ENCODE assay signal across 9 cellular contexts in genomic region chr5:155728146-155728856, GRCh38.
DNase-seq lines count a peak whose midpoint lies in the region; ATAC-seq and TF ChIP-seq lines count a peak whose summit lies in the region.
"Had no signal": no experiment of that assay in that cellular context is flagged by ENCODE, and none has a peak within 500 bp of the region (broad histone marks: within the 10 kb centered on the region; RNA-seq: fewer than 3 reads in every experiment).

No MANE protein-coding gene starts in this region.

- DNase-seq in activated CD4-positive, alpha-beta T cell treated with anti-CD3 and anti-CD28 coated beads for 36 hours: peak; percentile 8
- DNase-seq in activated CD4-positive, alpha-beta T cell treated with anti-CD3 and anti-CD28 coated beads, Interleukin-2, amount 50 U/mL, for 1 hour: no peak
- DNase-seq in caudate nucleus (lab: John Stamatoyannopoulos, UW) (peak in 51 of 61 donors; percentile 13 to 84 (median 53)), iris pigment epithelial cell (ENCODE audit: low read depth) (peak; percentile 43)
- DNase-seq in CD4-positive, alpha-beta T cell: no peak
- no peak for DNase-seq in effector CD8-positive, alpha-beta T cell (lab: John Stamatoyannopoulos, UW)
- DNase-seq in activated CD4-positive, alpha-beta T cell treated with anti-CD3 and anti-CD28 coated beads, Interleukin-2, amount 50 U/mL, for 4 hours: no peak

- H3K9ac ChIP-seq in skeletal muscle satellite cell (ENCODE audit: low read depth, low read length): no peak overlapping the region

- H3K36me3 ChIP-seq in skeletal muscle satellite cell (ENCODE audit: insufficient read depth, low read length): no peaks in the 10 kb centered on the region

- no peak for TF ChIP-seq CTCF in CD4-positive, alpha-beta T cell (IDR thresholded peaks at IDR 0.05)

- no peak overlapping the region for H3K4me3 Mint-ChIP-seq in activated CD4-positive, alpha-beta T cell treated with anti-CD3 and anti-CD28 coated beads for 36 hours
- no peak overlapping the region for H3K4me3 Mint-ChIP-seq in CD4-positive, alpha-beta T cell
- H3K4me3 Mint-ChIP-seq: B cell had no signal

- peaks cover 56% of the 10 kb centered on the region for H3K27me3 Mint-ChIP-seq in activated CD4-positive, alpha-beta T cell treated with anti-CD3 and anti-CD28 coated beads for 36 hours
- peaks cover 82% of the 10 kb centered on the region for H3K27me3 Mint-ChIP-seq in CD4-positive, alpha-beta T cell

- H3K4me1 ChIP-seq in skeletal muscle satellite cell (ENCODE audit: control insufficient read depth, insufficient read depth, low read length): peaks cover 4% of the 10 kb centered on the region

- intact Hi-C loops in activated CD4-positive, alpha-beta T cell treated with anti-CD3 and anti-CD28 coated beads for 36 hours (cut with DNase I, micrococcal nuclease): no loop called here
- intact Hi-C loops in CD4-positive, alpha-beta T cell (cut with DNase I, micrococcal nuclease): no loop called here

- peaks cover 53% of the 10 kb centered on the region for H3K27me3 ChIP-seq in skeletal muscle satellite cell (ENCODE audit: control insufficient read depth, insufficient read depth, low read length)
- peaks cover 48% of the 10 kb centered on the region for H3K27me3 ChIP-seq in CD4-positive, alpha-beta T cell (ENCODE audit: control insufficient read depth, insufficient read depth, low read length)

- POLR2A ChIA-PET in activated CD4-positive, alpha-beta T cell treated with anti-CD3 and anti-CD28 coated beads for 36 hours (lab: Charles Lee): no interaction called here
- POLR2A ChIA-PET in CD4-positive, alpha-beta T cell (lab: Charles Lee): no interaction called here

- H3K4me3 ChIP-seq in skeletal muscle satellite cell (ENCODE audit: low read length): peak overlapping the region; percentile 54

- ATAC-seq in activated CD4-positive, alpha-beta T cell treated with anti-CD3 and anti-CD28 coated beads for 36 hours: no peak
- no peak for ATAC-seq in CD4-positive, alpha-beta T cell (ENCODE audit: poor library complexity)

- H3K4me1 Mint-ChIP-seq in activated CD4-positive, alpha-beta T cell treated with anti-CD3 and anti-CD28 coated beads for 36 hours: no peaks in the 10 kb centered on the region
- no peaks in the 10 kb centered on the region for H3K4me1 Mint-ChIP-seq in CD4-positive, alpha-beta T cell (ENCODE audit: low read depth)
- H3K4me1 Mint-ChIP-seq: B cell had no signal

- no peak overlapping the region for H3K27ac Mint-ChIP-seq in activated CD4-positive, alpha-beta T cell treated with anti-CD3 and anti-CD28 coated beads for 36 hours
- no peak overlapping the region for H3K27ac Mint-ChIP-seq in CD4-positive, alpha-beta T cell
- H3K27ac Mint-ChIP-seq: B cell had no signal

- no peaks in the 10 kb centered on the region for H3K36me3 Mint-ChIP-seq in activated CD4-positive, alpha-beta T cell treated with anti-CD3 and anti-CD28 coated beads for 36 hours (ENCODE audit: low read depth)
- H3K36me3 Mint-ChIP-seq in CD4-positive, alpha-beta T cell (ENCODE audit: low read depth): no peaks in the 10 kb centered on the region

- no peaks in the 10 kb centered on the region for H3K9me3 ChIP-seq in skeletal muscle satellite cell (replicated peaks; ENCODE audit: low read length)
- no peaks in the 10 kb centered on the region for H3K9me3 ChIP-seq in CD4-positive, alpha-beta T cell (ENCODE audit: control insufficient read depth, low read length)

- H3K4me2 ChIP-seq in skeletal muscle satellite cell (ENCODE audit: low read length): peak overlapping the region; percentile 79

- H3K9me3 Mint-ChIP-seq in activated CD4-positive, alpha-beta T cell treated with anti-CD3 and anti-CD28 coated beads for 36 hours (ENCODE audit: low read depth): no peaks in the 10 kb centered on the region
- H3K9me3 Mint-ChIP-seq in CD4-positive, alpha-beta T cell: no peaks in the 10 kb centered on the region

- no peak overlapping the region for H3K27ac ChIP-seq in caudate nucleus (ENCODE audit: low read depth, low read length)
- H3K27ac ChIP-seq in CD4-positive, alpha-beta T cell (ENCODE audit: low read depth, low read length): no peak overlapping the region

- CTCF ChIA-PET in activated CD4-positive, alpha-beta T cell treated with anti-CD3 and anti-CD28 coated beads for 36 hours (lab: Charles Lee): no interaction called here
- CTCF ChIA-PET in CD4-positive, alpha-beta T cell (lab: Charles Lee): no interaction called here

Comparison
In these comparisons a context has a peak if more than half of its experiments do, and no peak if none do; other contexts are left out.
1. DNase-seq: peak in activated CD4-positive, alpha-beta T cell treated with anti-CD3 and anti-CD28 coated beads for 36 hours (single experiment), caudate nucleus (51 of 61) and iris pigment epithelial cell (single experiment); none in activated CD4-positive, alpha-beta T cell treated with anti-CD3 and anti-CD28 coated beads, Interleukin-2, amount 50 U/mL, for 1 hour (single experiment), CD4-positive, alpha-beta T cell (0 of 10), effector CD8-positive, alpha-beta T cell (single experiment) and activated CD4-positive, alpha-beta T cell treated with anti-CD3 and anti-CD28 coated beads, Interleukin-2, amount 50 U/mL, for 4 hours (0 of 2).